In genomic region chr1:1399870-1400575, GRCh38 we compare ENCODE assay signal across 9 cellular contexts. TPM values are rescaled to one million over a fixed set of nuclear protein-coding genes. Genes with fewer than 3 reads are reported as not detected.
A peak's percentile ranks its signal among the peaks of the same experiment; 100 is the strongest.
DNase-seq lines count a peak whose midpoint lies in the region; ATAC-seq and TF ChIP-seq lines count a peak whose summit lies in the region.
"Had no signal": no experiment of that assay in that cellular context is flagged by ENCODE, and none has a peak within 500 bp of the region (broad histone marks: within the 10 kb centered on the region; RNA-seq: fewer than 3 reads in every experiment).

No MANE protein-coding gene starts in this region.

- H3K4me3 ChIP-seq in Caco-2 (ENCODE audit: low read depth, low read length) (peak overlapping the region; percentile 94), HCT116 (replicated peaks in 1 of 2; ENCODE audit: low read depth in 1 of 2, low read length in 2 of 2) (peak overlapping the region; percentile 96 to 99), WI38 (ENCODE audit: low read depth, low read length) (peak overlapping the region; percentile 99), gastrocnemius medialis (peak overlapping the region; percentile 65 to 98 (median 77))

- intact Hi-C loops in Caco-2 (cut with micrococcal nuclease; ENCODE audit: unreplicated experiment), result loop anchor here (2.0 to 5.0 kb wide), 2 partner anchors 32 to 41 kb away; no protein-coding TSS in a partner anchor
- intact Hi-C loops in HCT116 (cut with micrococcal nuclease), result loop anchor here (1.0 kb wide), 1 partner anchor 56 kb away; no protein-coding TSS in a partner anchor
- intact Hi-C loops in gastrocnemius medialis (cut with DNase I; ENCODE audit: low total_unique reads), result loop anchor here (1.0 to 2.0 kb wide), 6 partner anchors 7 to 175 kb away; partner anchors contain the start of genes ATAD3B, AURKAIP1, DVL1 and MRPL20

- no peaks in the 10 kb centered on the region for H3K27me3 Mint-ChIP-seq in Caco-2 (ENCODE audit: insufficient read depth, unreplicated experiment)

- no peak overlapping the region for H2AFZ ChIP-seq in HCT116 (ENCODE audit: low read depth, low read length, poor library complexity, severe bottlenecking)

- peak overlapping the region; percentile 98 for H3K4me2 ChIP-seq in HCT116 (ENCODE audit: low read length)

- H4K20me1 ChIP-seq in HCT116 (ENCODE audit: insufficient read depth), result peaks cover 9% of the 10 kb centered on the region; the same call in 1 of the 2 replicates

- H3K27ac ChIP-seq in HCT116 (ENCODE audit: low read depth, low read length) (peak overlapping the region; percentile 86), gastrocnemius medialis (peak overlapping the region; percentile 77 to 96 (median 86))

- H3K9me2 ChIP-seq in HCT116 (ENCODE audit: insufficient read depth), result no peaks in the 10 kb centered on the region

- H3K36me3 Mint-ChIP-seq in Caco-2 (ENCODE audit: insufficient read depth, unreplicated experiment), result peaks cover 86% of the 10 kb centered on the region

- H3K27me3 ChIP-seq in Caco-2 (replicated peaks; ENCODE audit: control insufficient read depth, insufficient read depth, low read length) (no peaks in the 10 kb centered on the region), HCT116 (ENCODE audit: insufficient read depth, low read length) (no peaks in the 10 kb centered on the region), gastrocnemius medialis (no peaks in the 10 kb centered on the region)

- peaks cover 12% of the 10 kb centered on the region for H3K4me1 Mint-ChIP-seq in Caco-2 (ENCODE audit: low read depth, unreplicated experiment)

- H3K4me1 ChIP-seq in Caco-2 (peaks cover 22% of the 10 kb centered on the region), HCT116 (ENCODE audit: control insufficient read depth in 1 of 2, insufficient read depth in 2 of 2, low read length in 2 of 2) (peaks cover 8 to 46% of the 10 kb centered on the region in 2 experiments; a peak in 3 of 4 replicates), gastrocnemius medialis (peaks cover 35 to 36% of the 10 kb centered on the region in 2 donors)

- H3K4me3 Mint-ChIP-seq in Caco-2 (ENCODE audit: unreplicated experiment), result peak overlapping the region; percentile 86

- DNase-seq in Caco-2 (peak in 1 of 2 experiments; percentile 37), HCT116 (ENCODE audit: low read depth, low spot score) (no peak), glomerular visceral epithelial cell (ENCODE audit: extremely low spot score) (peak; percentile 25), gastrocnemius medialis (no peak), hepatic stellate cell (ENCODE audit: low spot score) (no peak)

- CTCF ChIA-PET in Caco-2 (lab: Charles Lee), result interaction anchor here (0.5 to 1.2 kb wide), 2 partner anchors 103 to 106 kb away, joined by 3 to 4 read pairs; no protein-coding TSS in a partner anchor
- CTCF ChIA-PET in HCT116 (lab: Charles Lee), result interaction anchor here (1.0 to 1.5 kb wide), 2 partner anchors 25 to 105 kb away, joined by 4 read pairs; partner anchors contain the start of gene AURKAIP1

- H3K9me3 Mint-ChIP-seq in Caco-2 (ENCODE audit: unreplicated experiment), result no peaks in the 10 kb centered on the region

- no peak for TF ChIP-seq RAD21 in HCT116 (IDR thresholded peaks at IDR 0.05; ENCODE audit: low read depth)

- TF ChIP-seq POLR2A in HCT116 (IDR thresholded peaks at IDR 0.05; ENCODE audit: borderline replicate concordance, extremely low read depth, insufficient read depth, insufficient read length) (no peak), gastrocnemius medialis (IDR thresholded peaks at IDR 0.05) (no peak)

- RAD21 ChIA-PET in HCT116 (lab: Charles Lee; ENCODE audit: low non-redundant PET in 1 of 2, low total read pairs in 2 of 2, uncharacterized antibody in 2 of 2, unreplicated experiment in 2 of 2), result no interaction called here

- ATAC-seq in HCT116, result peak; percentile 1; the same call in 1 of the 2 replicates
- ATAC-seq in gastrocnemius medialis, result peak in 1 of 2 donors; percentile 12
- no peak for ATAC-seq in HG03280 (IDR thresholded peaks at IDR 0.05; ENCODE audit: unreplicated experiment)
- ATAC-seq in GM19467 (IDR thresholded peaks at IDR 0.05; ENCODE audit: unreplicated experiment), result no peak

- peaks cover 83% of the 10 kb centered on the region for H3K79me2 ChIP-seq in HCT116 (ENCODE audit: insufficient read depth, low read length)

- TF ChIP-seq CTCF in Caco-2 (IDR thresholded peaks at IDR 0.05; ENCODE audit: insufficient read depth in 1 of 2, low read depth in 1 of 2, low read length in 1 of 2, severe bottlenecking in 1 of 2, unreplicated experiment in 1 of 2) (no peak), HCT116 (IDR thresholded peaks at IDR 0.05 in 2 of 3, conservative IDR thresholded peaks at IDR 0.05 in 1 of 3; ENCODE audit: borderline replicate concordance in 1 of 3, insufficient read depth in 1 of 3, low read depth in 2 of 3, low read length in 2 of 3) (no peak), WI38 (IDR thresholded peaks at IDR 0.05; ENCODE audit: low read depth, low read length) (no peak), gastrocnemius medialis (IDR thresholded peaks at IDR 0.05 in 4 of 5, conservative IDR thresholded peaks at IDR 0.05 in 1 of 5) (no peak)

- TSS peak; percentile 58 for BruUV-seq in Caco-2 (replicated peaks; lab: Mats Ljungman, UMichigan)
- TSS peak; percentile 69 for BruUV-seq in HCT116 (replicated peaks; lab: Mats Ljungman, UMichigan)

- no peaks in the 10 kb centered on the region for H3K9me3 ChIP-seq in Caco-2
- no peaks in the 10 kb centered on the region for H3K9me3 ChIP-seq in HCT116 (ENCODE audit: control insufficient read depth in 1 of 2, insufficient read depth in 1 of 2, low read depth in 1 of 2, low read length in 2 of 2)
- H3K9me3 ChIP-seq in gastrocnemius medialis, result no peaks in the 10 kb centered on the region

- H3K9ac ChIP-seq in HCT116 (ENCODE audit: low read length), result peak overlapping the region; percentile 97

- POLR2A ChIA-PET in Caco-2 (lab: Charles Lee) (interaction anchor here (1.6 kb wide), 1 partner anchor 36 kb away, joined by 4 read pairs; the partner anchor contains the start of gene VWA1), HCT116 (lab: Charles Lee) (interaction anchor here (1.0 kb wide), 1 partner anchor 33 kb away, joined by 3 read pairs; no protein-coding TSS in a partner anchor)

- in situ Hi-C loops in gastrocnemius medialis (cut with MboI; ENCODE audit: low sequenced_read_pairs in 4 of 4), result no loop called here

- H3K36me3 ChIP-seq in Caco-2 (ENCODE audit: control insufficient read depth, insufficient read depth, low read length) (peaks cover 2% of the 10 kb centered on the region; the same call in 1 of the 2 replicates), HCT116 (ENCODE audit: control insufficient read depth in 1 of 2, insufficient read depth in 2 of 2, low read length in 2 of 2) (peaks cover 22 to 48% of the 10 kb centered on the region in 2 experiments; a peak in 3 of 4 replicates), gastrocnemius medialis (peaks cover 0 to 48% of the 10 kb centered on the region in 2 donors)

- peak overlapping the region; percentile 93 for H3K27ac Mint-ChIP-seq in Caco-2 (ENCODE audit: unreplicated experiment)

TF ChIP-seq in HCT116, 20 proteins besides CTCF, POLR2A, EP300 and RAD21:
- TF ChIP-seq EZH2 (IDR thresholded peaks at IDR 0.05) (no peak), ZNF274 (IDR thresholded peaks at IDR 0.05; ENCODE audit: low read depth, low read length) (no peak), ELF1 (IDR thresholded peaks at IDR 0.05; ENCODE audit: borderline replicate concordance, low read depth) (no peak), SP1 (IDR thresholded peaks at IDR 0.05; ENCODE audit: low read depth) (no peak), YY1 (IDR thresholded peaks at IDR 0.05; ENCODE audit: extremely low read depth, insufficient replicate concordance, low read depth, low read length) (no peak), POLR2AphosphoS5 (IDR thresholded peaks at IDR 0.05; ENCODE audit: low read depth, low read length) (peak; percentile 51; the same call in 1 of the 2 replicates), ZFX (IDR thresholded peaks at IDR 0.05) (peak; percentile 46; the same call in 1 of the 2 replicates)

RNA-seq across cellular contexts. Expression of gene CCNL2, which starts 0.9 kb away (rescaled TPM):
- 145 and 147 TPM in 2 replicates for total RNA-seq in Caco-2 (2022)
- 173 TPM for total RNA-seq in HCT116 (2021; ENCODE audit: unreplicated experiment)
- 125 and 138 TPM in 2 replicates for polyA plus RNA-seq in HCT116 (2012)
- 10 to 100 TPM; 35.0 to 91.1 (median 43.7) TPM for total RNA-seq in gastrocnemius medialis

RNA-seq across cellular contexts. Expression of gene MRPL20, which starts 7.1 kb away (rescaled TPM):
- total RNA-seq in Caco-2 (2022), result 109 and 110 TPM in 2 replicates
- total RNA-seq in HCT116 (2021; ENCODE audit: unreplicated experiment), result 131 TPM
- polyA plus RNA-seq in HCT116 (2012), result 112 and 144 TPM in 2 replicates
- 100 to 1,000 TPM; 167 to 260 (median 203) TPM for total RNA-seq in gastrocnemius medialis

RNA-seq across cellular contexts. Expression of gene ANKRD65, which starts 21.1 kb away (rescaled TPM):
- 1.6 and 3.2 TPM in 2 replicates for total RNA-seq in Caco-2 (2022)
- total RNA-seq in HCT116 (2021; ENCODE audit: unreplicated experiment), result not detected
- polyA plus RNA-seq in HCT116 (2012), result 0.06 and 0.07 TPM in 2 replicates
- 1 to 10 TPM in 3 of 4 donors, under 1 TPM in 1; 0.16 to 1.8 (median 1.3) TPM for total RNA-seq in gastrocnemius medialis
- total RNA-seq: activated CD8-positive, alpha-beta memory T cell treated with anti-CD3 and anti-CD28 coated beads for 36 hours had no signal

RNA-seq across cellular contexts. Expression of gene AURKAIP1, which starts 25.0 kb away (rescaled TPM):
- total RNA-seq in Caco-2 (2022), result 187 and 200 TPM in 2 replicates
- total RNA-seq in HCT116 (2021; ENCODE audit: unreplicated experiment), result 200 TPM
- 114 and 142 TPM in 2 replicates for polyA plus RNA-seq in HCT116 (2012)
- 100 to 1,000 TPM; 165 to 450 (median 234) TPM for total RNA-seq in gastrocnemius medialis

RNA-seq across cellular contexts. Expression of gene VWA1, which starts 35.5 kb away (rescaled TPM):
- total RNA-seq in Caco-2 (2022) (73.7 and 74.7 TPM in 2 replicates), HCT116 (2021; ENCODE audit: unreplicated experiment) (50.6 TPM), gastrocnemius medialis (1 to 10 TPM; 2.1 to 8.3 (median 6.0) TPM)
- polyA plus RNA-seq in HCT116 (2012), result 17.5 and 18.9 TPM in 2 replicates
